7 cellular contexts compared by ENCODE assay signal in genomic region chr3:130276203-130276803, GRCh38.
DNase-seq lines count a peak whose midpoint lies in the region; ATAC-seq, FAIRE-seq and TF ChIP-seq lines count a peak whose summit lies in the region.

No MANE protein-coding gene starts in this region.

- no peak overlapping the region for H3K27ac Mint-ChIP-seq in astrocyte (ENCODE audit: unreplicated experiment)

- H3K36me3 Mint-ChIP-seq in astrocyte (ENCODE audit: low read depth, unreplicated experiment), result no peaks in the 10 kb centered on the region

- no peaks in the 10 kb centered on the region for H4K20me1 ChIP-seq in astrocyte (ENCODE audit: insufficient read depth, low read length)

- H3K27ac ChIP-seq in astrocyte (ENCODE audit: low read depth, low read length), result no peak overlapping the region
- no peak overlapping the region for H3K27ac ChIP-seq in iPS DF 6.9 (ENCODE audit: low read length)
- no peak overlapping the region for H3K27ac ChIP-seq in stomach

- no peak for TF ChIP-seq POLR2A in stomach (IDR thresholded peaks at IDR 0.05)

- no peak for TF ChIP-seq EP300 in stomach (IDR thresholded peaks at IDR 0.05)

- H3K36me3 ChIP-seq in astrocyte (ENCODE audit: insufficient read depth, low read length), result no peaks in the 10 kb centered on the region
- no peaks in the 10 kb centered on the region for H3K36me3 ChIP-seq in iPS DF 6.9 (ENCODE audit: control insufficient read depth, insufficient read depth, low read length)
- no peaks in the 10 kb centered on the region for H3K36me3 ChIP-seq in stomach

- intact Hi-C loops in stomach (cut with DNase I; ENCODE audit: low total_unique reads), result no loop called here

- DNase-seq in GF-D8 (lab: John Stamatoyannopoulos, UW) (peak; percentile 2), NCI-H226 (peak; percentile 33), astrocyte (ENCODE audit: low read depth) (peak; percentile 24), iPS DF 6.9 (ENCODE audit: low read depth, low spot score) (peak; percentile 35), stomach (no peak)

- ATAC-seq in HG02973 (IDR thresholded peaks at IDR 0.05; ENCODE audit: unreplicated experiment) (peak; percentile 74), HG03565 (IDR thresholded peaks at IDR 0.05; ENCODE audit: unreplicated experiment) (no peak)

- no peak overlapping the region for H3K9ac ChIP-seq in astrocyte (ENCODE audit: low read length)

- peak; percentile 68 for FAIRE-seq in astrocyte (lab: Jason Lieb, UNC)

- H3K79me2 ChIP-seq in astrocyte (ENCODE audit: insufficient read depth, low read length), result no peaks in the 10 kb centered on the region

- H3K9me3 Mint-ChIP-seq in astrocyte (ENCODE audit: unreplicated experiment), result peaks cover 2% of the 10 kb centered on the region

- no peaks in the 10 kb centered on the region for H3K27me3 Mint-ChIP-seq in astrocyte (ENCODE audit: low read depth, unreplicated experiment)

- H3K4me3 Mint-ChIP-seq in astrocyte (ENCODE audit: unreplicated experiment), result no peak overlapping the region

- no peak overlapping the region for H2AFZ ChIP-seq in astrocyte (ENCODE audit: low read depth, low read length)

- peak overlapping the region; percentile 35 for H3K4me2 ChIP-seq in astrocyte (ENCODE audit: low read length)

- peaks cover 8% of the 10 kb centered on the region for H3K4me1 Mint-ChIP-seq in astrocyte (ENCODE audit: low read depth, unreplicated experiment)

- H3K4me3 ChIP-seq in astrocyte (ENCODE audit: insufficient read depth, low read depth, low read length), result no peak overlapping the region
- H3K4me3 ChIP-seq in iPS DF 6.9 (ENCODE audit: low read length), result no peak overlapping the region
- no peak overlapping the region for H3K4me3 ChIP-seq in stomach

- no peaks in the 10 kb centered on the region for H3K4me1 ChIP-seq in astrocyte (ENCODE audit: insufficient read depth, low read length)
- H3K4me1 ChIP-seq in iPS DF 6.9 (ENCODE audit: control insufficient read depth, insufficient read depth, low read length), result no peaks in the 10 kb centered on the region; the same call in 1 of the 2 replicates
- no peaks in the 10 kb centered on the region for H3K4me1 ChIP-seq in stomach

- no CpG with 5 or more reads among the region's 8 CpGs for WGBS in iPS DF 6.9 (ENCODE audit: insufficient coverage, insufficient read length)
- 10 to 17% (median 16%) methylated on average over 8 of the region's 8 CpGs for WGBS in stomach, 5 donors

- peaks cover 8% of the 10 kb centered on the region for H3K27me3 ChIP-seq in astrocyte (ENCODE audit: insufficient read depth, low read length)
- H3K27me3 ChIP-seq in iPS DF 6.9 (ENCODE audit: control insufficient read depth, insufficient read depth, low read length), result no peaks in the 10 kb centered on the region
- H3K27me3 ChIP-seq in stomach, result peaks cover 0 to 8% (median 0%) of the 10 kb centered on the region in 3 donors

- TF ChIP-seq CTCF in astrocyte (IDR thresholded peaks at IDR 0.05; ENCODE audit: insufficient read depth, low read depth, low read length), result peak; percentile 94
- peak in 5 of 7 experiments; percentile 50 to 63 (median 60) for TF ChIP-seq CTCF in stomach (IDR thresholded peaks at IDR 0.05)

- H3K9me3 ChIP-seq in astrocyte (ENCODE audit: insufficient read depth, low read depth, low read length) (no peaks in the 10 kb centered on the region), iPS DF 6.9 (ENCODE audit: control insufficient read depth, insufficient read depth, low read length) (no peaks in the 10 kb centered on the region), stomach (no peaks in the 10 kb centered on the region)
